In the genomic region with DNA sequence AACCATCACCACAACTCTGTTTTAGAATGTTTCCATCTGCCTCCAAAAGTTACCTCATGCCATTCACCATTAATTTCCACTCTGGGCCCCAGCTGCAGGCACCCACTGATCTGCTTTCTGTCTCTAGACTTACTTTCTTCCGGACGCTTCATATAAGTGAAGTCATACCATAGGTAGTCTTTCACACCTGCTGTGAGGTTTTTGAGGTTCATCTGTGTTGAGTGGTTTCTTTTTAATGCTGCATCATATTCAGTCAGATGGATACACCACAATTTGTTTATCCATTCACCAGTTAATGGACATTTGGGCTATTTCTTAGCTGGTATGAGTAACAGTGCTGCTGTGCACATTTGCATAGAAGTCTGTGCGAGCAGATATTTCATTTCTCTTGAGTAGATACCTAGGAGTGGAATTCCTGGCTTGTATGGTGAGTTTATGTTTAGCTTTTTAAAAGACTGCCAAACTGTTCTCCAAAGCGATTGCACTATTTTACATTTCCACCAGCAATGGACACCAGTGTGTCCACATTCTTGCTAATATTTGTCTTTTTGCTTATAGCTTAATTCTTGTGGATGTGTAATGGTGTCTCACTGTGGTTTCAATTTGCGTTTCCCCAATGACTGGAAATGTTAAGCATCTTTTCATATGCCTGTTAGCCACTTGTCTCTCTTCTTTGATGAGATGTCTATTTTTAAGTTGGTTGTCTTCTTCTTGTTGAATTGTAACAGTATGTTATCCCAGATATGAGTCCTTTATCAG, we compare ENCODE assay signal across 13 cellular contexts. TPM values are rescaled to one million over a fixed set of nuclear protein-coding genes. Genes with fewer than 3 reads are reported as not detected.
DNase-seq lines count a peak whose midpoint lies in the region; ATAC-seq and TF ChIP-seq lines count a peak whose summit lies in the region.
"Had no signal": no experiment of that assay in that cellular context is flagged by ENCODE, and none has a peak within 500 bp of the region (broad histone marks: within the 10 kb centered on the region; RNA-seq: fewer than 3 reads in every experiment).

No MANE protein-coding gene starts in this region.

- intact Hi-C loops in thyroid gland (cut with DNase I): no loop called here

- no peaks in the 10 kb centered on the region for H3K27me3 ChIP-seq in thyroid gland

- H3K27ac ChIP-seq in thyroid gland: no peak overlapping the region
- H3K27ac ChIP-seq: 22Rv1 had no signal

- ATAC-seq in GM21825 (IDR thresholded peaks at IDR 0.05; ENCODE audit: unreplicated experiment): peak; percentile 65
- peak; percentile 91 for ATAC-seq in HG03521 (IDR thresholded peaks at IDR 0.05; ENCODE audit: unreplicated experiment)
- ATAC-seq in HG03378 (IDR thresholded peaks at IDR 0.05; ENCODE audit: unreplicated experiment): no peak

- no peak overlapping the region for H3K4me3 ChIP-seq in thyroid gland (replicated peaks in 1 of 3)

- 93 to 94% methylated on average over 5 of the region's 5 CpGs for WGBS in thyroid gland, 2 donors

- H3K9me3 ChIP-seq in thyroid gland: no peaks in the 10 kb centered on the region
- H3K9me3 ChIP-seq: SK-N-SH had no signal

- DNase-seq in SIG-M5 treated with dmso at 0.1 percent for 504 hours (lab: John Stamatoyannopoulos, UW; ENCODE audit: unreplicated experiment) (peak; percentile 7), SIG-M5 (lab: John Stamatoyannopoulos, UW) (no peak), fibroblast of peridontal ligament (ENCODE audit: extremely low read depth) (peak; percentile 12), NCI-H748 (lab: John Stamatoyannopoulos, UW; ENCODE audit: unreplicated experiment) (no peak), thyroid gland (no peak)
- DNase-seq: activated CD4-positive, alpha-beta T cell treated with anti-CD3 and anti-CD28 coated beads, Interleukin-2, amount 50 U/mL, for 48 hours; KBM-7; NCI-H226; SK-N-SH had no signal

- TF ChIP-seq POLR2A in thyroid gland (IDR thresholded peaks at IDR 0.05): no peak

- no peak for TF ChIP-seq CTCF in thyroid gland (IDR thresholded peaks at IDR 0.05)

- peaks cover 0 to 6% of the 10 kb centered on the region in 2 donors for H3K36me3 ChIP-seq in thyroid gland

- H3K4me1 ChIP-seq in thyroid gland: peaks cover 11 to 15% of the 10 kb centered on the region in 2 donors

RNA-seq across cellular contexts. Expression of a gene that starts 48.3 kb away (rescaled TPM):
- total RNA-seq in thyroid gland: 100 to 1,000 TPM; 113 to 167 (median 131) TPM

RNA-seq across cellular contexts. Expression of a gene that starts 48.7 kb away (rescaled TPM):
- 10 to 100 TPM in 1 of 4 donors, 1 to 10 TPM in 3; 3.3 to 15.7 (median 7.9) TPM for total RNA-seq in thyroid gland

Comparison
In these comparisons a context has a peak if more than half of its experiments do, and no peak if none do; other contexts are left out.
1. DNase-seq: peak in SIG-M5 treated with dmso at 0.1 percent for 504 hours (single experiment) and fibroblast of peridontal ligament (single experiment); none in SIG-M5 (single experiment), NCI-H748 (single experiment) and thyroid gland (0 of 2).